11 cellular contexts compared by ENCODE assay signal in genomic region chr6:162770136-162770535, GRCh38. TPM values are rescaled to one million over a fixed set of nuclear protein-coding genes. Genes with fewer than 3 reads are reported as not detected.
"Had no signal": no experiment of that assay in that cellular context is flagged by ENCODE, and none has a peak within 500 bp of the region (broad histone marks: within the 10 kb centered on the region; RNA-seq: fewer than 3 reads in every experiment).

No MANE protein-coding gene starts in this region.

- H3K9ac ChIP-seq: GM23248 had no signal

- H3K4me3 ChIP-seq: GM23248, GM23338, HAP-1 had no signal

- H3K27ac ChIP-seq: GM23248 had no signal

- H3K9me3 Mint-ChIP-seq: GM23338 had no signal

- H3K36me3 ChIP-seq: HAP-1 had no signal

- H3K27ac Mint-ChIP-seq: GM23338, HFFc6 had no signal

- H2AFZ ChIP-seq: GM23248, GM23338 had no signal

- H3K9me3 ChIP-seq: HAP-1 had no signal

- FAIRE-seq: H1, H54 had no signal

- H3K4me1 Mint-ChIP-seq: GM23338 had no signal

- ATAC-seq: GM23338, HCT116 had no signal

- H3K4me2 ChIP-seq: GM23338 had no signal

- DNase-seq: GM23248, GOT3, H7, HCEC 1CT, HFFc6 had no signal

- H3K4me3 Mint-ChIP-seq: GM23338, HFFc6 had no signal

RNA-seq across cellular contexts. Expression of gene PACRG, which starts 42.4 kb away (rescaled TPM):
- total RNA-seq: GM23248, H4, HFFc6 had no signal
- polyA plus RNA-seq: GM23248 had no signal
